In genomic region chr19:44284968-44285367, GRCh38 we compare ENCODE assay signal across 23 cellular contexts. TPM values are rescaled to one million over a fixed set of nuclear protein-coding genes. Genes with fewer than 3 reads are reported as not detected.
A peak's percentile ranks its signal among the peaks of the same experiment; 100 is the strongest.
DNase-seq lines count a peak whose midpoint lies in the region; ATAC-seq and TF ChIP-seq lines count a peak whose summit lies in the region.
"Had no signal": no experiment of that assay in that cellular context is flagged by ENCODE, and none has a peak within 500 bp of the region (broad histone marks: within the 10 kb centered on the region; RNA-seq: fewer than 3 reads in every experiment).

No MANE protein-coding gene starts in this region.

- no peak overlapping the region for H4K8ac ChIP-seq in mesenchymal stem cell (ENCODE audit: low read length)

- H4K91ac ChIP-seq in mesenchymal stem cell (ENCODE audit: low read length), result no peak overlapping the region

- DNase-seq in right lobe of liver (no peak), mesenchymal stem cell (peak; percentile 58), sigmoid colon (no peak), GM19240 (ENCODE audit: insufficient read length, low spot score) (no peak)
- DNase-seq in activated CD4-positive, alpha-beta T cell treated with anti-CD3 and anti-CD28 coated beads, Interleukin-2, amount 10 ng/mL, durations not matched to agents 7 days and 5 days, result no peak
- DNase-seq: Caco-2; CD4-positive, CD25-positive, alpha-beta regulatory T cell; CD8-positive, alpha-beta T cell; DMS153; DMS79; EL; GDM1; GOT3; HFFc6 had no signal

- H3K4ac ChIP-seq in mesenchymal stem cell (ENCODE audit: low read depth in 1 of 2, low read length in 2 of 2), result no peak overlapping the region

- no peak overlapping the region for H2BK120ac ChIP-seq in mesenchymal stem cell (ENCODE audit: low read depth, low read length)

- ATAC-seq in right lobe of liver, result no peak
- no peak for ATAC-seq in GM19351 (IDR thresholded peaks at IDR 0.05; ENCODE audit: unreplicated experiment)
- ATAC-seq in GM19467 (IDR thresholded peaks at IDR 0.05; ENCODE audit: unreplicated experiment), result no peak
- ATAC-seq: CD8-positive, alpha-beta T cell; GM12878 had no signal

- H3K4me2 ChIP-seq in mesenchymal stem cell (ENCODE audit: low read length, poor library complexity, severe bottlenecking), result no peak overlapping the region
- H3K4me2 ChIP-seq: BLaER1 had no signal

- TF ChIP-seq CTCF in liver (IDR thresholded peaks at IDR 0.05; ENCODE audit: low read depth, low read length, missing input control) (no peak), right lobe of liver (IDR thresholded peaks at IDR 0.05) (no peak), sigmoid colon (IDR thresholded peaks at IDR 0.05) (no peak)

- no peak overlapping the region for H3K18ac ChIP-seq in mesenchymal stem cell (ENCODE audit: low read depth in 1 of 2, low read length in 2 of 2)

- peaks cover 4% of the 10 kb centered on the region for H3K79me1 ChIP-seq in mesenchymal stem cell (replicated peaks; ENCODE audit: low read length, poor library complexity, severe bottlenecking)

- H2AK5ac ChIP-seq in mesenchymal stem cell (ENCODE audit: low read length, severe bottlenecking), result no peak overlapping the region

- H3K9me3 ChIP-seq in liver (ENCODE audit: control insufficient read depth in 4 of 4, low read length in 3 of 4) (peaks cover 34 to 80% (median 60%) of the 10 kb centered on the region in 4 donors), right lobe of liver (peaks cover 0 to 20% (median 0%) of the 10 kb centered on the region in 4 donors), mesenchymal stem cell (ENCODE audit: control insufficient read depth, low read length) (peaks cover 45% of the 10 kb centered on the region), sigmoid colon (peaks cover 5 to 61% (median 22%) of the 10 kb centered on the region in 4 donors)
- H3K9me3 ChIP-seq: HAP-1 had no signal

- peaks cover 15 to 32% (median 30%) of the 10 kb centered on the region in 4 donors for H3K36me3 ChIP-seq in liver (ENCODE audit: control insufficient read depth in 4 of 4, insufficient read depth in 3 of 4, low read depth in 1 of 4, low read length in 3 of 4)
- H3K36me3 ChIP-seq in right lobe of liver, result peaks cover 0 to 28% (median 18%) of the 10 kb centered on the region in 4 donors
- peaks cover 14 to 31% of the 10 kb centered on the region in 2 experiments for H3K36me3 ChIP-seq in mesenchymal stem cell (ENCODE audit: control insufficient read depth in 1 of 2, insufficient read depth in 2 of 2, low read depth in 1 of 2, low read length in 2 of 2)
- peaks cover 22 to 35% (median 30%) of the 10 kb centered on the region in 4 donors for H3K36me3 ChIP-seq in sigmoid colon

- H3K4me3 ChIP-seq in liver (ENCODE audit: low read depth in 1 of 3, low read length in 3 of 3) (peak overlapping the region in 2 of 3 donors; percentile 11 to 63), right lobe of liver (no peak overlapping the region), mesenchymal stem cell (ENCODE audit: insufficient read depth in 1 of 2, low read depth in 1 of 2, low read length in 2 of 2) (no peak overlapping the region), sigmoid colon (no peak overlapping the region)
- H3K4me3 ChIP-seq: BLaER1, GM12878, HAP-1 had no signal

- no peak overlapping the region for H2BK12ac ChIP-seq in mesenchymal stem cell (ENCODE audit: low read length in 2 of 2)

- no peak overlapping the region for H2BK15ac ChIP-seq in mesenchymal stem cell (ENCODE audit: low read depth, poor library complexity, severe bottlenecking)

- POLR2A ChIA-PET in activated CD4-positive, alpha-beta T cell treated with anti-CD3 and anti-CD28 coated beads, Interleukin-2, amount 10 ng/mL, durations not matched to agents 7 days and 5 days (lab: Charles Lee), result no interaction called here

- no peak overlapping the region for H3K23ac ChIP-seq in mesenchymal stem cell (ENCODE audit: low read length in 2 of 2)

- WGBS in liver, result 86% methylated on average over 4 of the region's 4 CpGs
- WGBS in right lobe of liver (ENCODE audit: insufficient coverage, low coverage, low lambda C conversion rate, missing lambda C conversion rate), result 82% methylated on average over 4 of the region's 4 CpGs
- 41% methylated on average over 4 of the region's 4 CpGs for WGBS in mesenchymal stem cell
- WGBS in sigmoid colon, 2 donors, result 78 to 88% methylated on average over 4 of the region's 4 CpGs

- no peaks in the 10 kb centered on the region for H3K27me3 Mint-ChIP-seq in activated CD4-positive, alpha-beta T cell treated with anti-CD3 and anti-CD28 coated beads, Interleukin-2, amount 10 ng/mL, durations not matched to agents 7 days and 5 days
- H3K27me3 Mint-ChIP-seq: B cell; CD4-positive, CD25-positive, alpha-beta regulatory T cell had no signal

- no peak overlapping the region for H2AFZ ChIP-seq in mesenchymal stem cell (ENCODE audit: low read depth, low read length)

- no peak overlapping the region for H3K27ac ChIP-seq in liver (ENCODE audit: low read depth in 1 of 2, low read length in 2 of 2)
- H3K27ac ChIP-seq in right lobe of liver, result no peak overlapping the region
- no peak overlapping the region for H3K27ac ChIP-seq in mesenchymal stem cell (ENCODE audit: low read length, poor library complexity, severe bottlenecking)
- peak overlapping the region in 3 of 4 donors; percentile 63 to 72 (median 69) for H3K27ac ChIP-seq in sigmoid colon
- H3K27ac ChIP-seq: 22Rv1, BLaER1, C4-2B had no signal

- no peak overlapping the region for H3K27ac Mint-ChIP-seq in activated CD4-positive, alpha-beta T cell treated with anti-CD3 and anti-CD28 coated beads, Interleukin-2, amount 10 ng/mL, durations not matched to agents 7 days and 5 days
- H3K27ac Mint-ChIP-seq: B cell; CD4-positive, CD25-positive, alpha-beta regulatory T cell; CD8-positive, alpha-beta T cell; HFFc6 had no signal

- H3K27me3 ChIP-seq in liver (ENCODE audit: control insufficient read depth in 4 of 4, insufficient read depth in 4 of 4, low read length in 3 of 4), result no peaks in the 10 kb centered on the region
- H3K27me3 ChIP-seq in right lobe of liver, result no peaks in the 10 kb centered on the region
- H3K27me3 ChIP-seq in mesenchymal stem cell (ENCODE audit: control insufficient read depth in 1 of 2, insufficient read depth in 1 of 2, low read length in 2 of 2), result no peaks in the 10 kb centered on the region
- no peaks in the 10 kb centered on the region for H3K27me3 ChIP-seq in sigmoid colon
- H3K27me3 ChIP-seq: BLaER1 had no signal

- intact Hi-C loops in right lobe of liver (cut with DNase I) (no loop called here), sigmoid colon (cut with DNase I) (no loop called here)

- CTCF ChIA-PET in activated CD4-positive, alpha-beta T cell treated with anti-CD3 and anti-CD28 coated beads, Interleukin-2, amount 10 ng/mL, durations not matched to agents 7 days and 5 days (lab: Charles Lee), result no interaction called here

- TF ChIP-seq RAD21 in liver (IDR thresholded peaks at IDR 0.05), result no peak

- peaks cover 35% of the 10 kb centered on the region for H3K36me3 Mint-ChIP-seq in activated CD4-positive, alpha-beta T cell treated with anti-CD3 and anti-CD28 coated beads, Interleukin-2, amount 10 ng/mL, durations not matched to agents 7 days and 5 days (ENCODE audit: low read depth)

- H3K14ac ChIP-seq in mesenchymal stem cell (ENCODE audit: low read length in 2 of 2), result no peak overlapping the region

- H3K9ac ChIP-seq in liver (ENCODE audit: low read depth in 1 of 2, low read length in 2 of 2), result no peak overlapping the region
- no peak overlapping the region for H3K9ac ChIP-seq in mesenchymal stem cell (ENCODE audit: low read length)
- H3K9ac ChIP-seq: BLaER1 had no signal

- TF ChIP-seq POLR2A in right lobe of liver (IDR thresholded peaks at IDR 0.05) (no peak), sigmoid colon (IDR thresholded peaks at IDR 0.05) (no peak)

- H3K9me3 Mint-ChIP-seq in activated CD4-positive, alpha-beta T cell treated with anti-CD3 and anti-CD28 coated beads, Interleukin-2, amount 10 ng/mL, durations not matched to agents 7 days and 5 days, result peaks cover 58% of the 10 kb centered on the region

- no peak overlapping the region for H2BK5ac ChIP-seq in mesenchymal stem cell (ENCODE audit: low read depth, low read length, poor library complexity, severe bottlenecking)

- H3K4me1 Mint-ChIP-seq in activated CD4-positive, alpha-beta T cell treated with anti-CD3 and anti-CD28 coated beads, Interleukin-2, amount 10 ng/mL, durations not matched to agents 7 days and 5 days, result no peaks in the 10 kb centered on the region
- H3K4me1 Mint-ChIP-seq: B cell; CD4-positive, CD25-positive, alpha-beta regulatory T cell had no signal

- TF ChIP-seq EP300 in sigmoid colon (IDR thresholded peaks at IDR 0.05), result peak in 1 of 4 donors; percentile 72

- H3K4me1 ChIP-seq in liver (ENCODE audit: control insufficient read depth in 4 of 4, insufficient read depth in 4 of 4, low read length in 3 of 4) (no peaks in the 10 kb centered on the region), right lobe of liver (no peaks in the 10 kb centered on the region), mesenchymal stem cell (ENCODE audit: control insufficient read depth, insufficient read depth, low read depth, low read length) (no peaks in the 10 kb centered on the region), sigmoid colon (peaks cover 0 to 27% (median 9%) of the 10 kb centered on the region in 4 donors)
- H3K4me1 ChIP-seq: BLaER1, Caco-2, HAP-1 had no signal

- no peak overlapping the region for H3K4me3 Mint-ChIP-seq in activated CD4-positive, alpha-beta T cell treated with anti-CD3 and anti-CD28 coated beads, Interleukin-2, amount 10 ng/mL, durations not matched to agents 7 days and 5 days
- H3K4me3 Mint-ChIP-seq: B cell; CD4-positive, CD25-positive, alpha-beta regulatory T cell; CD8-positive, alpha-beta T cell; HFFc6 had no signal

TF ChIP-seq in liver, 16 proteins besides CTCF, POLR2A, EP300 and RAD21 (continues in another document):
- TF ChIP-seq TAF1 (conservative IDR thresholded peaks at IDR 0.05) (no peak), FOXA1 (IDR thresholded peaks at IDR 0.05) (no peak), GABPA (IDR thresholded peaks at IDR 0.05 in 1 of 2, conservative IDR thresholded peaks at IDR 0.05 in 1 of 2) (no peak), SP1 (IDR thresholded peaks at IDR 0.05) (no peak)

RNA-seq across cellular contexts. Expression of gene ZNF235, which starts 19.9 kb away (rescaled TPM):
- total RNA-seq in liver, result 1 to 10 TPM; 2.6 to 5.3 TPM
- 1 to 10 TPM in 1 of 2 donors, under 1 TPM in 1; 0.96 to 1.7 TPM for polyA plus RNA-seq in liver
- 1 to 10 TPM; 1.3 to 2.7 (median 1.9) TPM for total RNA-seq in right lobe of liver
- 2.5 TPM for polyA plus RNA-seq in mesenchymal stem cell (2013, experiment 1 of 2)
- polyA plus RNA-seq in mesenchymal stem cell (2013, experiment 2 of 2), result 2.5 TPM
- 10 to 100 TPM in 2 of 4 donors, 1 to 10 TPM in 2; 5.8 to 12.7 (median 9.0) TPM for total RNA-seq in sigmoid colon
- polyA plus RNA-seq in sigmoid colon, result 1 to 10 TPM; 1.2 to 2.9 (median 1.8) TPM
- 1 to 10 TPM; 4.9 to 5.5 TPM for total RNA-seq in activated CD4-positive, alpha-beta T cell treated with anti-CD3 and anti-CD28 coated beads, Interleukin-2, amount 10 ng/mL, durations not matched to agents 7 days and 5 days

RNA-seq across cellular contexts. Expression of gene ZNF233, which starts 25.3 kb away (rescaled TPM):
- 1 to 10 TPM in 1 of 2 donors, under 1 TPM in 1; 0.17 to 1.6 TPM for total RNA-seq in liver
- polyA plus RNA-seq in liver, result under 1 TPM in 1 of 2 donors, not detected in 1; 0.94 TPM
- total RNA-seq in right lobe of liver, result not detected
- 1.1 TPM for polyA plus RNA-seq in mesenchymal stem cell (2013, experiment 1 of 2)
- 1.3 TPM for polyA plus RNA-seq in mesenchymal stem cell (2013, experiment 2 of 2)
- total RNA-seq in sigmoid colon, result 1 to 10 TPM; 2.8 to 7.5 (median 3.5) TPM
- 1 to 10 TPM in 1 of 3 donors, under 1 TPM in 2; 0.46 to 1.2 (median 0.60) TPM for polyA plus RNA-seq in sigmoid colon
- under 1 TPM; 0.69 to 0.85 TPM for total RNA-seq in activated CD4-positive, alpha-beta T cell treated with anti-CD3 and anti-CD28 coated beads, Interleukin-2, amount 10 ng/mL, durations not matched to agents 7 days and 5 days
- total RNA-seq: CD8-positive, alpha-beta T cell had no signal

Comparison
In these comparisons a context has a peak if more than half of its experiments do, and no peak if none do; other contexts are left out.
1. H3K4me3 ChIP-seq: peak in liver (2 of 3); none in right lobe of liver (0 of 3), mesenchymal stem cell (0 of 2) and sigmoid colon (0 of 4).
2. H3K27ac ChIP-seq: peak in sigmoid colon (3 of 4); none in liver (0 of 2), right lobe of liver (0 of 3) and mesenchymal stem cell (single experiment).